1 cellular context compared by ENCODE assay signal in the genomic region with DNA sequence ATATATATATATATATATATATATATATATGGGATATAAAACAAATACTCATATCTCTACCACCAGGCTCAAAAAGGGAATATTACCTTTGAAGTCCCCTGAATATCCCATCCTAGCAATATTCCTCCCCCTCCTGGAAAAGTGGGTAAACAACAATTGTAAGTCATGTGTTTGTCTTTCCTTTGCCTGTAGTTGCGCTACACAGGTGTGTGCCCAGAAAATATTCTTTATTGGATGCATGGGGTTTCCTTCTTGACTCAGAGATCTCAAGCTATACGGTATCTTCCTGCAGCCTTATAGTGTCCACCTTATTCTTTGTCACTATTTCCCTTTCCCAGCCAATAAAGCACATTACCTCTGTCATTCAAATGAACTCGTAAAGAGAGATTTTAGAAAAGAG.
TF ChIP-seq lines count a peak whose summit lies in the region.

No MANE protein-coding gene starts in this region.

TF ChIP-seq in GM23338, 12 proteins besides CTCF, POLR2A, EP300 and RAD21 (continued from another document):
- TF ChIP-seq, protein P1, sequence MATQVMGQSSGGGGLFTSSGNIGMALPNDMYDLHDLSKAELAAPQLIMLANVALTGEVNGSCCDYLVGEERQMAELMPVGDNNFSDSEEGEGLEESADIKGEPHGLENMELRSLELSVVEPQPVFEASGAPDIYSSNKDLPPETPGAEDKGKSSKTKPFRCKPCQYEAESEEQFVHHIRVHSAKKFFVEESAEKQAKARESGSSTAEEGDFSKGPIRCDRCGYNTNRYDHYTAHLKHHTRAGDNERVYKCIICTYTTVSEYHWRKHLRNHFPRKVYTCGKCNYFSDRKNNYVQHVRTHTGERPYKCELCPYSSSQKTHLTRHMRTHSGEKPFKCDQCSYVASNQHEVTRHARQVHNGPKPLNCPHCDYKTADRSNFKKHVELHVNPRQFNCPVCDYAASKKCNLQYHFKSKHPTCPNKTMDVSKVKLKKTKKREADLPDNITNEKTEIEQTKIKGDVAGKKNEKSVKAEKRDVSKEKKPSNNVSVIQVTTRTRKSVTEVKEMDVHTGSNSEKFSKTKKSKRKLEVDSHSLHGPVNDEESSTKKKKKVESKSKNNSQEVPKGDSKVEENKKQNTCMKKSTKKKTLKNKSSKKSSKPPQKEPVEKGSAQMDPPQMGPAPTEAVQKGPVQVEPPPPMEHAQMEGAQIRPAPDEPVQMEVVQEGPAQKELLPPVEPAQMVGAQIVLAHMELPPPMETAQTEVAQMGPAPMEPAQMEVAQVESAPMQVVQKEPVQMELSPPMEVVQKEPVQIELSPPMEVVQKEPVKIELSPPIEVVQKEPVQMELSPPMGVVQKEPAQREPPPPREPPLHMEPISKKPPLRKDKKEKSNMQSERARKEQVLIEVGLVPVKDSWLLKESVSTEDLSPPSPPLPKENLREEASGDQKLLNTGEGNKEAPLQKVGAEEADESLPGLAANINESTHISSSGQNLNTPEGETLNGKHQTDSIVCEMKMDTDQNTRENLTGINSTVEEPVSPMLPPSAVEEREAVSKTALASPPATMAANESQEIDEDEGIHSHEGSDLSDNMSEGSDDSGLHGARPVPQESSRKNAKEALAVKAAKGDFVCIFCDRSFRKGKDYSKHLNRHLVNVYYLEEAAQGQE (IDR thresholded peaks at IDR 0.05; ENCODE audit: unreplicated experiment) = no peak
- no peak for TF ChIP-seq STAT1 (IDR thresholded peaks at IDR 0.05; ENCODE audit: unreplicated experiment)
- no peak for TF ChIP-seq ZNF331 (CRISPR knock-in tag; IDR thresholded peaks at IDR 0.05; ENCODE audit: low read depth)
- TF ChIP-seq, protein P2, sequence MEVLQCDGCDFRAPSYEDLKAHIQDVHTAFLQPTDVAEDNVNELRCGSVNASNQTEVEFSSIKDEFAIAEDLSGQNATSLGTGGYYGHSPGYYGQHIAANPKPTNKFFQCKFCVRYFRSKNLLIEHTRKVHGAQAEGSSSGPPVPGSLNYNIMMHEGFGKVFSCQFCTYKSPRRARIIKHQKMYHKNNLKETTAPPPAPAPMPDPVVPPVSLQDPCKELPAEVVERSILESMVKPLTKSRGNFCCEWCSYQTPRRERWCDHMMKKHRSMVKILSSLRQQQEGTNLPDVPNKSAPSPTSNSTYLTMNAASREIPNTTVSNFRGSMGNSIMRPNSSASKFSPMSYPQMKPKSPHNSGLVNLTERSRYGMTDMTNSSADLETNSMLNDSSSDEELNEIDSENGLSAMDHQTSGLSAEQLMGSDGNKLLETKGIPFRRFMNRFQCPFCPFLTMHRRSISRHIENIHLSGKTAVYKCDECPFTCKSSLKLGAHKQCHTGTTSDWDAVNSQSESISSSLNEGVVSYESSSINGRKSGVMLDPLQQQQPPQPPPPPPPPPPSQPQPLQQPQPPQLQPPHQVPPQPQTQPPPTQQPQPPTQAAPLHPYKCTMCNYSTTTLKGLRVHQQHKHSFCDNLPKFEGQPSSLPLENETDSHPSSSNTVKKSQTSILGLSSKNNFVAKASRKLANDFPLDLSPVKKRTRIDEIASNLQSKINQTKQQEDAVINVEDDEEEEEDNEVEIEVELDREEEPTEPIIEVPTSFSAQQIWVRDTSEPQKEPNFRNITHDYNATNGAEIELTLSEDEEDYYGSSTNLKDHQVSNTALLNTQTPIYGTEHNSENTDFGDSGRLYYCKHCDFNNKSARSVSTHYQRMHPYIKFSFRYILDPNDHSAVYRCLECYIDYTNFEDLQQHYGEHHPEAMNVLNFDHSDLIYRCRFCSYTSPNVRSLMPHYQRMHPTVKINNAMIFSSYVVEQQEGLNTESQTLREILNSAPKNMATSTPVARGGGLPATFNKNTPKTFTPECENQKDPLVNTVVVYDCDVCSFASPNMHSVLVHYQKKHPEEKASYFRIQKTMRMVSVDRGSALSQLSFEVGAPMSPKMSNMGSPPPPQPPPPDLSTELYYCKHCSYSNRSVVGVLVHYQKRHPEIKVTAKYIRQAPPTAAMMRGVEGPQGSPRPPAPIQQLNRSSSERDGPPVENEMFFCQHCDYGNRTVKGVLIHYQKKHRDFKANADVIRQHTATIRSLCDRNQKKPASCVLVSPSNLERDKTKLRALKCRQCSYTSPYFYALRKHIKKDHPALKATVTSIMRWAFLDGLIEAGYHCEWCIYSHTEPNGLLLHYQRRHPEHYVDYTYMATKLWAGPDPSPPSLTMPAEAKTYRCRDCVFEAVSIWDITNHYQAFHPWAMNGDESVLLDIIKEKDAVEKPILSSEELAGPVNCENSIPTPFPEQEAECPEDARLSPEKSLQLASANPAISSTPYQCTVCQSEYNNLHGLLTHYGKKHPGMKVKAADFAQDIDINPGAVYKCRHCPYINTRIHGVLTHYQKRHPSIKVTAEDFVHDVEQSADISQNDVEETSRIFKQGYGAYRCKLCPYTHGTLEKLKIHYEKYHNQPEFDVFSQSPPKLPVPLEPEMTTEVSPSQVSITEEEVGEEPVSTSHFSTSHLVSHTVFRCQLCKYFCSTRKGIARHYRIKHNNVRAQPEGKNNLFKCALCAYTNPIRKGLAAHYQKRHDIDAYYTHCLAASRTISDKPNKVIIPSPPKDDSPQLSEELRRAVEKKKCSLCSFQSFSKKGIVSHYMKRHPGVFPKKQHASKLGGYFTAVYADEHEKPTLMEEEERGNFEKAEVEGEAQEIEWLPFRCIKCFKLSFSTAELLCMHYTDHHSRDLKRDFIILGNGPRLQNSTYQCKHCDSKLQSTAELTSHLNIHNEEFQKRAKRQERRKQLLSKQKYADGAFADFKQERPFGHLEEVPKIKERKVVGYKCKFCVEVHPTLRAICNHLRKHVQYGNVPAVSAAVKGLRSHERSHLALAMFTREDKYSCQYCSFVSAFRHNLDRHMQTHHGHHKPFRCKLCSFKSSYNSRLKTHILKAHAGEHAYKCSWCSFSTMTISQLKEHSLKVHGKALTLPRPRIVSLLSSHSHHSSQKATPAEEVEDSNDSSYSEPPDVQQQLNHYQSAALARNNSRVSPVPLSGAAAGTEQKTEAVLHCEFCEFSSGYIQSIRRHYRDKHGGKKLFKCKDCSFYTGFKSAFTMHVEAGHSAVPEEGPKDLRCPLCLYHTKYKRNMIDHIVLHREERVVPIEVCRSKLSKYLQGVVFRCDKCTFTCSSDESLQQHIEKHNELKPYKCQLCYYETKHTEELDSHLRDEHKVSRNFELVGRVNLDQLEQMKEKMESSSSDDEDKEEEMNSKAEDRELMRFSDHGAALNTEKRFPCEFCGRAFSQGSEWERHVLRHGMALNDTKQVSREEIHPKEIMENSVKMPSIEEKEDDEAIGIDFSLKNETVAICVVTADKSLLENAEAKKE (CRISPR knock-in tag; IDR thresholded peaks at IDR 0.05) = no peak
